In the genomic region with DNA sequence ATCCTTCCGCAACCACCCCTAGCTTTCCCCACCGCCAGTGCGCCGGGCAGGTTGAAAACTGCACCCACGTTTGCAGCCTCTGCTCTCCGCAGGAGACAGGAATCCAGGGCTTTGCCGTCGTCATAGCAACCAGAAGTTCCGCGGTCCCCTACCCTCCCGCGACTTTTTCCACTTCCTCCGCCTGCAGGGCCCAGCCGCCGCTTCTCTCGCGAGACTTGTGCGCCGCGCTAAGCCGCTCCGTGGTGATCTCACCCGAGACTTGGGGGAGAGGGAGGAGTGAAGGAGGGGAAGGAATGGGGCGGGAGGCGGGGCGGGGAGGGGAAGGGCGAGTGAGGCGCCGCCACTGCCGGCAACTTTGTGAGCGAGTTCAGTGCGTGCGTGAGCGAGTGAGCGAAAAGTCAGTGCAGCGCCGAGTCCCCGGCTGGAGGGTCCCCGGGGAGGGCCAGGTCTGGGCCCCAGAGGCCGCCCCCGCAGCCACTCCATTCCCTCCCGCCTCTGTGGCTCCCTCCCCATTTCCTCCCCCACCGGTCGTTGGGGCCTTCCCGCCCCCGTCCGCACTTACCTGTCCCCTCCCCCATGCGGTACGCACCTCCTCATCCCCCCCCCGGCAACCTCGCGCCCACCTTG, we compare ENCODE assay signal across 8 cellular contexts. TPM values are rescaled to one million over a fixed set of nuclear protein-coding genes. Genes with fewer than 3 reads are reported as not detected.
DNase-seq lines count a peak whose midpoint lies in the region; ATAC-seq, FAIRE-seq and TF ChIP-seq lines count a peak whose summit lies in the region.

SIPA1L1 (plus strand) TSS at position 370 of the 627 bp plus-strand sequence.

- H3K27me3 ChIP-seq in WERI-Rb-1 (ENCODE audit: insufficient read depth, low read depth, severe bottlenecking) (no peaks in the 10 kb centered on the region), mammary epithelial cell (ENCODE audit: insufficient read depth, low read length) (no peaks in the 10 kb centered on the region), iPS-20b (ENCODE audit: insufficient read depth, low read length) (no peaks in the 10 kb centered on the region), small intestine (ENCODE audit: control insufficient read depth in 2 of 2, insufficient read depth in 2 of 2, low read length in 2 of 2) (no peaks in the 10 kb centered on the region)

- H3K79me2 ChIP-seq in mammary epithelial cell (ENCODE audit: insufficient read depth, low read length): peaks cover 41% of the 10 kb centered on the region

- no peaks in the 10 kb centered on the region for H4K20me1 ChIP-seq in mammary epithelial cell (ENCODE audit: insufficient read depth, low read length)

- H3K4me2 ChIP-seq in mammary epithelial cell (ENCODE audit: insufficient read depth, low read depth, low read length): peak within 1 kb of the TSS; percentile 95

- intact Hi-C loops in mammary epithelial cell (cut with micrococcal nuclease): loop anchor here (1.0 to 10.0 kb wide), 4 partner anchors 177 to 535 kb away; no protein-coding TSS in a partner anchor

- H3K4me1 ChIP-seq in mammary epithelial cell (ENCODE audit: insufficient read depth, low read length) (peaks cover 20% of the 10 kb centered on the region), iPS-20b (ENCODE audit: insufficient read depth, low read length) (peaks cover 29% of the 10 kb centered on the region), small intestine (ENCODE audit: control insufficient read depth in 2 of 2, insufficient read depth in 1 of 2, low read depth in 1 of 2, low read length in 1 of 2) (peaks cover 4% of the 10 kb centered on the region in 2 donors)

- no peak for TF ChIP-seq CTCF in WERI-Rb-1 (IDR thresholded peaks at IDR 0.05; ENCODE audit: low read depth, low read length)
- no peak for TF ChIP-seq CTCF in mammary epithelial cell (conservative IDR thresholded peaks at IDR 0.05 in 1 of 2, IDR thresholded peaks at IDR 0.05 in 1 of 2; ENCODE audit: extremely low read depth in 1 of 2, insufficient read depth in 1 of 2, low read depth in 1 of 2, low read length in 2 of 2)

- FAIRE-seq in small intestine (lab: Jason Lieb, UNC): no peak

- dilution Hi-C loops in mammary epithelial cell (cut with HindIII; ENCODE audit: low sequenced_read_pairs): no loop called here

- H3K4me3 ChIP-seq in WERI-Rb-1 (ENCODE audit: low read depth, low read length): peak within 1 kb of the TSS; percentile 93
- peak within 1 kb of the TSS; percentile 92 to 98 (median 97) for H3K4me3 ChIP-seq in mammary epithelial cell (replicated peaks in 1 of 3; ENCODE audit: insufficient read depth in 1 of 3, low read depth in 2 of 3, low read length in 3 of 3)
- H3K4me3 ChIP-seq in iPS-20b (ENCODE audit: low read length): peak within 1 kb of the TSS; percentile 86
- peak within 1 kb of the TSS; percentile 88 to 93 for H3K4me3 ChIP-seq in small intestine (ENCODE audit: low read depth in 1 of 2, low read length in 2 of 2)

- H2AFZ ChIP-seq in mammary epithelial cell (ENCODE audit: low read depth, low read length): peak within 1 kb of the TSS; percentile 89

- ATAC-seq in GM18873 (IDR thresholded peaks at IDR 0.05; ENCODE audit: low FRiP score, unreplicated experiment) (peak; percentile 72), HG03139 (IDR thresholded peaks at IDR 0.05; ENCODE audit: unreplicated experiment) (peak; percentile 72)

- BruUV-seq in mammary epithelial cell (replicated peaks; lab: Mats Ljungman, UMichigan): no TSS peak

- H3K9me3 ChIP-seq in WERI-Rb-1 (ENCODE audit: severe bottlenecking): no peaks in the 10 kb centered on the region
- H3K9me3 ChIP-seq in mammary epithelial cell (replicated peaks; ENCODE audit: insufficient read depth, low read length): no peaks in the 10 kb centered on the region
- H3K9me3 ChIP-seq in iPS-20b (ENCODE audit: insufficient read depth, low read depth, low read length): no peaks in the 10 kb centered on the region
- no peaks in the 10 kb centered on the region for H3K9me3 ChIP-seq in small intestine (ENCODE audit: control insufficient read depth, low read depth)

- H3K9ac ChIP-seq in mammary epithelial cell (ENCODE audit: insufficient read depth, low read length): peak within 1 kb of the TSS; percentile 99
- H3K9ac ChIP-seq in iPS-20b (ENCODE audit: low read depth, low read length): peak within 1 kb of the TSS; percentile 78; the same call in 1 of the 2 replicates

- DNase-seq in ACHN: peak; percentile 98
- peak; percentile 99 for DNase-seq in NCI-H2227 (lab: John Stamatoyannopoulos, UW; ENCODE audit: unreplicated experiment)
- peak; percentile 98 for DNase-seq in WERI-Rb-1
- peak; percentile 99 for DNase-seq in mammary epithelial cell
- DNase-seq in small intestine: peak; percentile 98

- H3K27ac ChIP-seq in WERI-Rb-1 (peak within 1 kb of the TSS; percentile 97), mammary epithelial cell (ENCODE audit: insufficient read depth, low read depth, low read length) (peak within 1 kb of the TSS; percentile 97), iPS-20b (ENCODE audit: low read length) (peak within 1 kb of the TSS; percentile 73), small intestine (ENCODE audit: low read depth in 1 of 2, low read length in 1 of 2) (peak within 1 kb of the TSS; percentile 89 to 98)

- in situ Hi-C loops in ACHN (cut with HindIII; ENCODE audit: low pct_ligation_motif_present, low pct_unique_long_range_greater_than_20kb, low sequenced_read_pairs): no loop called here
- in situ Hi-C loops in mammary epithelial cell (cut with MboI; ENCODE audit: low sequenced_read_pairs in 2 of 2): loop anchor here in 1 of 2 donors (25.0 kb wide), 1 partner anchor 158 kb away; no protein-coding TSS in a partner anchor

- 0% methylated on average over 5 of the region's 52 CpGs for WGBS in mammary epithelial cell (ENCODE audit: low coverage, missing lambda C conversion rate)
- 0 to 1% (median 1%) methylated on average over 33 to 52 of the region's 52 CpGs for WGBS in small intestine, 3 donors

- CTCF ChIA-PET in mammary epithelial cell (lab: Charles Lee; ENCODE audit: low non-redundant PET): no interaction called here

- H3K36me3 ChIP-seq in WERI-Rb-1: peaks cover 6% of the 10 kb centered on the region
- no peaks in the 10 kb centered on the region for H3K36me3 ChIP-seq in mammary epithelial cell (ENCODE audit: insufficient read depth, low read length)
- H3K36me3 ChIP-seq in iPS-20b (ENCODE audit: insufficient read depth, low read depth, low read length): no peaks in the 10 kb centered on the region
- no peaks in the 10 kb centered on the region for H3K36me3 ChIP-seq in small intestine (ENCODE audit: control insufficient read depth in 2 of 2, insufficient read depth in 2 of 2, low read length in 2 of 2)

RNA-seq across cellular contexts. Expression of gene SIPA1L1, which starts in this region (rescaled TPM):
- 100 to 1,000 TPM in 1 of 2 donors, 10 to 100 TPM in 1; 68.1 to 101 TPM for total RNA-seq in mammary epithelial cell
- polyA plus RNA-seq in mammary epithelial cell: 27.3 TPM
- 77.4 TPM for polyA minus RNA-seq in mammary epithelial cell
- 10 to 100 TPM; 23.3 to 50.1 (median 29.2) TPM for polyA plus RNA-seq in small intestine

Comparison
In these comparisons a context has a peak if more than half of its experiments do, and no peak if none do; other contexts are left out.
1. Peak in every context shown above with its lines: DNase-seq, ATAC-seq, H3K4me3 ChIP-seq and H3K27ac ChIP-seq.